Comparison of ENCODE assay signal across 8 cellular contexts in genomic region chr9:114504341-114505186, GRCh38. TPM values are rescaled to one million over a fixed set of nuclear protein-coding genes. Genes with fewer than 3 reads are reported as not detected.
A peak's percentile ranks its signal among the peaks of the same experiment; 100 is the strongest.
DNase-seq lines count a peak whose midpoint lies in the region; ATAC-seq and TF ChIP-seq lines count a peak whose summit lies in the region.

No MANE protein-coding gene starts in this region.

- POLR2A ChIA-PET in HEK293 (lab: Yijun Ruan, JAX), result interaction anchor here (5.5 kb wide), 1 partner anchor 83 kb away, joined by 31 read pairs; the partner anchor contains the start of gene ATP6V1G1

- no peaks in the 10 kb centered on the region for H3K9me3 ChIP-seq in HEK293 (ENCODE audit: control insufficient read depth, insufficient read depth, low read depth, low read length)

- peak overlapping the region; percentile 66 for H3K4me3 ChIP-seq in HEK293 (ENCODE audit: low read depth, low read length)
- H3K4me3 ChIP-seq in WI38 (ENCODE audit: low read depth, low read length), result peak overlapping the region; percentile 67
- H3K4me3 ChIP-seq in choroid plexus epithelial cell (ENCODE audit: low read depth, low read length), result peak overlapping the region; percentile 70

- TF ChIP-seq CTCF in HEK293 (tag by site-specific recombination; IDR thresholded peaks at IDR 0.05) (no peak), WI38 (IDR thresholded peaks at IDR 0.05; ENCODE audit: low read depth, low read length) (0 out of 2 replicates have a peak, but pooled peaks have one; percentile 3), choroid plexus epithelial cell (conservative IDR thresholded peaks at IDR 0.05; ENCODE audit: low read depth, low read length) (peak; percentile 40)

- peaks cover 10% of the 10 kb centered on the region for H3K4me1 ChIP-seq in HEK293 (ENCODE audit: control insufficient read depth, insufficient read depth, low read length)

- no peak overlapping the region; the same call in 1 of the 2 replicates for H3K27ac ChIP-seq in HEK293 (ENCODE audit: extremely low read depth, low read depth, low read length)

- ATAC-seq in left colon, result peak; percentile 57
- ATAC-seq in HG03025 (IDR thresholded peaks at IDR 0.05; ENCODE audit: low FRiP score, unreplicated experiment), result no peak

- peak; percentile 72 for DNase-seq in AG08396 (ENCODE audit: low spot score)
- peak; percentile 40 for DNase-seq in choroid plexus epithelial cell (ENCODE audit: low read depth)
- peak; percentile 47 to 57 for DNase-seq in left colon
- DNase-seq in stimulated activated CD4-positive, alpha-beta T cell treated with anti-CD3 and anti-CD28 coated beads, Interleukin-1b, Interleukin-23, amount 100 ng/mL, for 48 hours, result peak; percentile 28
- no peak for DNase-seq in cerebellum (ENCODE audit: low spot score)

- intact Hi-C loops in left colon (cut with DNase I, micrococcal nuclease), result no loop called here

- H3K36me3 ChIP-seq in HEK293 (ENCODE audit: control insufficient read depth in 2 of 2, insufficient read depth in 1 of 2, low read length in 2 of 2), result no peaks in the 10 kb centered on the region

- CTCF ChIA-PET in HEK293 (lab: Yijun Ruan, JAX), result interaction anchor here (0.6 to 4.8 kb wide), 6 partner anchors 17 to 401 kb away, joined by 3 to 25 read pairs (median 3); no protein-coding TSS in a partner anchor

TF ChIP-seq in HEK293, 187 proteins besides CTCF, POLR2A, EP300 and RAD21:
- TF ChIP-seq ZNF350 (tag by site-specific recombination; IDR thresholded peaks at IDR 0.05), result no peak
- TF ChIP-seq PATZ1 (tag by site-specific recombination; IDR thresholded peaks at IDR 0.05), result no peak
- peak; percentile 39; the same call in 1 of the 2 replicates for TF ChIP-seq ZNF202 (tag by site-specific recombination; IDR thresholded peaks at IDR 0.05; ENCODE audit: borderline replicate concordance)
- peak; percentile 56; the same call in 1 of the 2 replicates for TF ChIP-seq ZBTB6 (tag by site-specific recombination; IDR thresholded peaks at IDR 0.05)
TF ChIP-seq in HEK293: peak in this region for 2.

RNA-seq across cellular contexts. Expression of gene WHRN, which starts 0.7 kb away (rescaled TPM):
- total RNA-seq in left colon (1 to 10 TPM; 6.1 to 7.0 TPM), cerebellum (7.7 TPM)
